Comparison of ENCODE assay signal across 1 cellular context in genomic region chr15:78077860-78078187, GRCh38.
TF ChIP-seq lines count a peak whose summit lies in the region.

No MANE protein-coding gene starts in this region.

TF ChIP-seq in SK-N-SH, 30 proteins besides CTCF, POLR2A, EP300 and RAD21 (continued from another document):
- TF ChIP-seq PBX3 (IDR thresholded peaks at IDR 0.05) (no peak), TCF12 (IDR thresholded peaks at IDR 0.05) (no peak), ELF1 (IDR thresholded peaks at IDR 0.05) (no peak), ZBTB33 (IDR thresholded peaks at IDR 0.05; ENCODE audit: borderline replicate concordance, low read depth) (no peak)
